In genomic region chr12:68924546-68924945, GRCh38 we compare ENCODE assay signal across 20 cellular contexts. TPM values are rescaled to one million over a fixed set of nuclear protein-coding genes. Genes with fewer than 3 reads are reported as not detected.
A peak's percentile ranks its signal among the peaks of the same experiment; 100 is the strongest.
DNase-seq lines count a peak whose midpoint lies in the region; ATAC-seq, FAIRE-seq and TF ChIP-seq lines count a peak whose summit lies in the region.
"Had no signal": no experiment of that assay in that cellular context is flagged by ENCODE, and none has a peak within 500 bp of the region (broad histone marks: within the 10 kb centered on the region; RNA-seq: fewer than 3 reads in every experiment).

No MANE protein-coding gene starts in this region.

- H3K79me2 ChIP-seq in HepG2 (ENCODE audit: insufficient read depth, low read length) (no peaks in the 10 kb centered on the region), K562 (ENCODE audit: control insufficient read depth, insufficient read depth, low read length) (no peaks in the 10 kb centered on the region)

- DNase-seq in HepG2 (ENCODE audit: low spot score), result no peak
- DNase-seq in right lobe of liver, result no peak
- DNase-seq in HFFc6, result peak; percentile 38
- DNase-seq in K562 (ENCODE audit: extremely low read depth in 1 of 4, low spot score in 3 of 4), result no peak
- no peak for DNase-seq in NCI-H2196 (lab: John Stamatoyannopoulos, UW; ENCODE audit: unreplicated experiment)
- no peak for DNase-seq in nephron progenitor cell
- DNase-seq in amygdala (lab: John Stamatoyannopoulos, UW), result no peak
- DNase-seq: BE2C; Caco-2; CD8-positive, alpha-beta T cell; DND-41; GOT3; H9 had no signal

- H3K36me3 Mint-ChIP-seq in HFFc6 (ENCODE audit: low read depth), result peaks cover 6% of the 10 kb centered on the region; the same call in 1 of the 2 replicates
- H3K36me3 Mint-ChIP-seq in nephron progenitor cell (ENCODE audit: low read depth), result no peaks in the 10 kb centered on the region
- H3K36me3 Mint-ChIP-seq: CD8-positive, alpha-beta T cell had no signal

- TF ChIP-seq EP300 in HepG2 (IDR thresholded peaks at IDR 0.05; ENCODE audit: low read depth in 2 of 2, low read length in 2 of 2), result no peak
- no peak for TF ChIP-seq EP300 in HepG2 (CRISPR knock-in tag; IDR thresholded peaks at IDR 0.05; ENCODE audit: borderline replicate concordance)
- no peak for TF ChIP-seq EP300 in K562 (IDR thresholded peaks at IDR 0.05; ENCODE audit: low read length)

- H3K9me3 Mint-ChIP-seq in HFFc6 (no peaks in the 10 kb centered on the region; the same call in 1 of the 2 replicates), nephron progenitor cell (peaks cover 22% of the 10 kb centered on the region)
- H3K9me3 Mint-ChIP-seq: H9 had no signal

- H3K4me1 Mint-ChIP-seq in HFFc6 (ENCODE audit: low read depth), result peaks cover 7% of the 10 kb centered on the region
- H3K4me1 Mint-ChIP-seq in nephron progenitor cell, result peaks cover 9% of the 10 kb centered on the region
- H3K4me1 Mint-ChIP-seq: CD14-positive monocyte had no signal

- H3K9me3 ChIP-seq in HepG2 (ENCODE audit: low read length) (no peaks in the 10 kb centered on the region), right lobe of liver (no peaks in the 10 kb centered on the region), K562 (replicated peaks; ENCODE audit: control insufficient read depth, insufficient read depth, low read depth, low read length) (no peaks in the 10 kb centered on the region)
- H3K9me3 ChIP-seq: BE2C, Caco-2 had no signal

- H3K36me3 ChIP-seq in HepG2 (replicated peaks in 1 of 2; ENCODE audit: control insufficient read depth in 1 of 2, insufficient read depth in 2 of 2, low read length in 2 of 2) (no peaks in the 10 kb centered on the region), right lobe of liver (peaks cover 0 to 4% (median 0%) of the 10 kb centered on the region in 4 donors), K562 (ENCODE audit: control insufficient read depth, insufficient read depth, low read length) (no peaks in the 10 kb centered on the region)
- H3K36me3 ChIP-seq: BE2C had no signal

- 72% methylated on average over 4 of the region's 4 CpGs for WGBS in HepG2 (ENCODE audit: low lambda C conversion rate)
- 98% methylated on average over 4 of the region's 4 CpGs for WGBS in right lobe of liver (ENCODE audit: insufficient coverage, low coverage, low lambda C conversion rate, missing lambda C conversion rate)
- 1% methylated on average over 4 of the region's 4 CpGs for WGBS in K562 (ENCODE audit: insufficient coverage, low coverage, missing lambda C conversion rate)

- ATAC-seq in HepG2 (no peak), right lobe of liver (no peak), K562 (no peak), GM18511 (IDR thresholded peaks at IDR 0.05; ENCODE audit: unreplicated experiment) (no peak)
- ATAC-seq: CD8-positive, alpha-beta T cell; GM12878 had no signal

- BruUV-seq in HepG2 (replicated peaks; lab: Mats Ljungman, UMichigan), result no TSS peak
- no TSS peak for BruUV-seq in K562 (replicated peaks; lab: Mats Ljungman, UMichigan)

- H3K27me3 ChIP-seq in HepG2 (ENCODE audit: control insufficient read depth in 1 of 2, insufficient read depth in 2 of 2, low read length in 2 of 2) (no peaks in the 10 kb centered on the region), right lobe of liver (no peaks in the 10 kb centered on the region), K562 (ENCODE audit: control insufficient read depth in 2 of 2, insufficient read depth in 2 of 2, low read length in 2 of 2) (no peaks in the 10 kb centered on the region)

- TF ChIP-seq POLR2A in HepG2 (IDR thresholded peaks at IDR 0.05; ENCODE audit: insufficient read depth in 1 of 2, low read depth in 2 of 2, low read length in 2 of 2) (no peak), right lobe of liver (IDR thresholded peaks at IDR 0.05) (no peak), K562 (conservative IDR thresholded peaks at IDR 0.05) (no peak)

- CTCF ChIA-PET in HepG2 (lab: Yijun Ruan, JAX; ENCODE audit: low intra/inter-chr PET ratio, low total read pairs) (no interaction called here), K562 (lab: Yijun Ruan, JAX; ENCODE audit: low intra/inter-chr PET ratio) (no interaction called here)

- in situ Hi-C loops in HepG2 (cut with HindIII; ENCODE audit: extremely low pct_ligation_motif_present, low pct_unique_long_range_greater_than_20kb) (no loop called here), K562 (cut with MboI) (no loop called here)

- H3K4me2 ChIP-seq in HepG2 (ENCODE audit: low read depth, low read length) (no peak overlapping the region), K562 (ENCODE audit: insufficient read depth, low read length) (no peak overlapping the region)

- TF ChIP-seq RAD21 in HepG2 (CRISPR knock-in tag; IDR thresholded peaks at IDR 0.05) (no peak), K562 (CRISPR knock-in tag; conservative IDR thresholded peaks at IDR 0.05 in 1 of 2, IDR thresholded peaks at IDR 0.05 in 1 of 2) (no peak)

- intact Hi-C loops in HepG2 (cut with micrococcal nuclease; ENCODE audit: unreplicated experiment) (no loop called here), right lobe of liver (cut with DNase I) (no loop called here), K562 (cut with micrococcal nuclease) (no loop called here)

- H3K4me3 ChIP-seq in HepG2 (replicated peaks in 1 of 3; ENCODE audit: insufficient read depth in 1 of 3, low read depth in 2 of 3, low read length in 3 of 3), result no peak overlapping the region
- H3K4me3 ChIP-seq in right lobe of liver, result no peak overlapping the region
- H3K4me3 ChIP-seq in K562, result no peak overlapping the region
- H3K4me3 ChIP-seq: GM12878 had no signal

- no peak overlapping the region for H3K4me3 Mint-ChIP-seq in HFFc6
- H3K4me3 Mint-ChIP-seq in nephron progenitor cell, result no peak overlapping the region
- H3K4me3 Mint-ChIP-seq: CD14-positive monocyte; CD8-positive, alpha-beta T cell; H9 had no signal

- no peak overlapping the region for H3K27ac ChIP-seq in HepG2 (ENCODE audit: extremely low read length, insufficient read depth, low read length)
- no peak overlapping the region for H3K27ac ChIP-seq in right lobe of liver
- no peak overlapping the region for H3K27ac ChIP-seq in K562 (ENCODE audit: extremely low read depth, low read depth, low read length)

- POLR2A ChIA-PET in HepG2 (lab: Yijun Ruan, JAX), result no interaction called here
- POLR2A ChIA-PET in K562 (lab: Yijun Ruan, JAX), result no interaction called here

- H3K9me1 ChIP-seq in K562 (ENCODE audit: control insufficient read depth, insufficient read depth, low read length), result no peaks in the 10 kb centered on the region

- peak; percentile 21 for FAIRE-seq in HepG2 (lab: Jason Lieb, UNC)
- FAIRE-seq in K562 (lab: Jason Lieb, UNC), result peak; percentile 11
- FAIRE-seq: GM12878, GM18507 had no signal

- TF ChIP-seq CTCF in HepG2 (CRISPR knock-in tag; IDR thresholded peaks at IDR 0.05) (no peak), right lobe of liver (IDR thresholded peaks at IDR 0.05) (no peak), HFFc6 (IDR thresholded peaks at IDR 0.05) (no peak), K562 (IDR thresholded peaks at IDR 0.05 in 2 of 3, conservative IDR thresholded peaks at IDR 0.05 in 1 of 3; ENCODE audit: insufficient read depth in 2 of 3, low read depth in 1 of 3, low read length in 3 of 3) (no peak), nephron progenitor cell (IDR thresholded peaks at IDR 0.05) (no peak)

- H4K20me1 ChIP-seq in HepG2 (ENCODE audit: insufficient read depth, low read length), result no peaks in the 10 kb centered on the region
- no peaks in the 10 kb centered on the region for H4K20me1 ChIP-seq in K562 (replicated peaks; ENCODE audit: control insufficient read depth, insufficient read depth, low read length)

- H3K27me3 Mint-ChIP-seq in HFFc6 (ENCODE audit: insufficient read depth), result peaks cover 5% of the 10 kb centered on the region; the same call in 1 of the 2 replicates
- H3K27me3 Mint-ChIP-seq in nephron progenitor cell (ENCODE audit: low read depth, poor library complexity), result peaks cover 2% of the 10 kb centered on the region

- H2AFZ ChIP-seq in HepG2 (ENCODE audit: low read length), result no peak overlapping the region
- no peak overlapping the region for H2AFZ ChIP-seq in K562 (ENCODE audit: low read depth, low read length)

- H3K9ac ChIP-seq in HepG2 (ENCODE audit: insufficient read depth, low read depth, low read length) (no peak overlapping the region), K562 (ENCODE audit: insufficient read depth in 1 of 2, low read depth in 2 of 2, low read length in 2 of 2) (no peak overlapping the region)

- no peak overlapping the region for H3K27ac Mint-ChIP-seq in HFFc6
- H3K27ac Mint-ChIP-seq in nephron progenitor cell, result no peak overlapping the region
- H3K27ac Mint-ChIP-seq: CD8-positive, alpha-beta T cell; H9 had no signal

- H3K4me1 ChIP-seq in HepG2 (ENCODE audit: insufficient read depth, low read length) (no peaks in the 10 kb centered on the region), right lobe of liver (peaks cover 0 to 5% (median 2%) of the 10 kb centered on the region in 4 donors), K562 (replicated peaks in 1 of 2; ENCODE audit: control insufficient read depth in 2 of 2, insufficient read depth in 2 of 2, low read length in 2 of 2) (no peaks in the 10 kb centered on the region)
- H3K4me1 ChIP-seq: BE2C, Caco-2 had no signal

RNA-seq across cellular contexts. Expression of gene CPM, which starts 8.4 kb away (rescaled TPM):
- not detected in 2 replicates for total RNA-seq in HepG2 (2016; rRNA removed; fragmentation: Illumina TruSeq; extraction: Trizol)
- not detected in 2 replicates for total RNA-seq in HepG2 (2016; cell fraction: cytosol; rRNA removed; fragmentation: Illumina TruSeq; extraction: Trizol; ENCODE audit: low read depth)
- total RNA-seq in HepG2 (2016; cell fraction: insoluble cytoplasmic fraction; rRNA removed; fragmentation: Illumina TruSeq; extraction: Trizol), result not detected in 2 replicates
- total RNA-seq in HepG2 (2016; cell fraction: membrane; rRNA removed; fragmentation: Illumina TruSeq; extraction: Trizol), result not detected in 2 replicates
- not detected in 2 replicates for total RNA-seq in HepG2 (2016; cell fraction: nucleus; rRNA removed; fragmentation: Illumina TruSeq; extraction: Trizol)
- polyA plus RNA-seq in HepG2 (2011; rRNA removed), result 0.13 TPM in 1 of 2 replicates, not detected in the other
- 0.05 TPM in 2 replicates for polyA plus RNA-seq in HepG2 (2011; cell fraction: cytosol; rRNA removed)
- 0.02 TPM in 1 of 2 replicates, not detected in the other for polyA plus RNA-seq in HepG2 (2011; cell fraction: nucleus; rRNA removed)
- 0.15 and 0.16 TPM in 2 replicates for polyA plus RNA-seq in HepG2 (2012)
- polyA plus RNA-seq in HepG2 (2016; cell fraction: cytosol; fragmentation: Illumina TruSeq; extraction: Trizol; ENCODE audit: low read depth), result not detected in 2 replicates
- not detected in 2 replicates for polyA plus RNA-seq in HepG2 (2016; cell fraction: insoluble cytoplasmic fraction; fragmentation: Illumina TruSeq; extraction: Trizol; ENCODE audit: low read depth)
- not detected in 2 replicates for polyA plus RNA-seq in HepG2 (2016; cell fraction: membrane; fragmentation: Illumina TruSeq; extraction: Trizol; ENCODE audit: low read depth)
- not detected in 2 replicates for polyA plus RNA-seq in HepG2 (2016; cell fraction: nucleus; fragmentation: Illumina TruSeq; extraction: Trizol; ENCODE audit: insufficient read depth, low read depth)
- 0.76 and 42.1 TPM in 2 replicates for polyA minus RNA-seq in HepG2 (2011; rRNA and poly(A)+ RNA removed; ENCODE audit: low replicate concordance)
- polyA minus RNA-seq in HepG2 (2011; cell fraction: cytosol; rRNA and poly(A)+ RNA removed), result 0.18 and 1.4 TPM in 2 replicates
- polyA minus RNA-seq in HepG2 (2011; cell fraction: nucleus; rRNA and poly(A)+ RNA removed), result under 0.01 and 0.13 TPM in 2 replicates
- 10 to 100 TPM; 34.6 to 91.6 (median 50.0) TPM for total RNA-seq in right lobe of liver
- total RNA-seq in HFFc6 (2021; fragmentation: NEBNext Ultra II Directional; extraction: Animal tissue kit (Norgen Biotek cat#: 25700)), result 1 to 10 TPM; 1.4 to 3.0 (median 2.3) TPM
- total RNA-seq in K562 (2011; cell fraction: chromatin; rRNA removed; ENCODE audit: low replicate concordance), result not detected in 2 replicates
- not detected in 2 replicates for total RNA-seq in K562 (2011; cell fraction: nucleolus; rRNA removed)
- total RNA-seq in K562 (2011; cell fraction: nucleoplasm; rRNA removed), result not detected in 2 replicates
- total RNA-seq in K562 (2014; rRNA removed), result not detected in 2 replicates
- total RNA-seq in K562 (2014; rRNA removed; fragmentation: Illumina TruSeq; extraction: Trizol), result not detected in 2 replicates
- total RNA-seq in K562 (2015; rRNA removed; fragmentation: Illumina TruSeq; extraction: Trizol), result not detected in 2 replicates
- total RNA-seq in K562 (2021), result 0.22 and 0.31 TPM in 2 replicates
- polyA plus RNA-seq in K562 (2011; rRNA removed), result not detected in 2 replicates
- not detected in 2 replicates for polyA plus RNA-seq in K562 (2011; cell fraction: cytosol; rRNA removed)
- polyA plus RNA-seq in K562 (2011; cell fraction: nucleus; rRNA removed), result not detected in 2 replicates
- 0.01 TPM in 2 replicates for polyA plus RNA-seq in K562 (2012)
- polyA plus RNA-seq in K562 (2014; fragmentation: Illumina TruSeq; extraction: Trizol), result not detected in 2 replicates
- not detected for polyA plus RNA-seq in K562 (2014; fragmentation: Nextera tagmentation; extraction: Ambion mirVana)
- not detected in 2 replicates for polyA plus RNA-seq in K562 (2014; rRNA removed)
- polyA minus RNA-seq in K562 (2011; rRNA and poly(A)+ RNA removed), result not detected in 2 replicates
- 0.48 and 6.5 TPM in 2 replicates for polyA minus RNA-seq in K562 (2011; cell fraction: cytosol; rRNA and poly(A)+ RNA removed)
- 0.11 TPM in 1 of 2 replicates, not detected in the other for polyA minus RNA-seq in K562 (2011; cell fraction: nucleus; rRNA and poly(A)+ RNA removed)
- total RNA-seq: A172, G401, HT1080 had no signal

Comparison
In these comparisons a context has a peak if more than half of its experiments do, and no peak if none do; other contexts are left out.
1. RNA of gene CPM, which starts 8.4 kb away (total RNA-seq): 34.6 to 91.6 TPM in right lobe of liver; 1.4 to 3.0 TPM in HFFc6, not detected in HepG2 and 0.22 to 0.31 TPM in K562; every median in the first group is over 4 times any median in the second.